Comparison of ENCODE assay signal across 12 cellular contexts in the genomic region with DNA sequence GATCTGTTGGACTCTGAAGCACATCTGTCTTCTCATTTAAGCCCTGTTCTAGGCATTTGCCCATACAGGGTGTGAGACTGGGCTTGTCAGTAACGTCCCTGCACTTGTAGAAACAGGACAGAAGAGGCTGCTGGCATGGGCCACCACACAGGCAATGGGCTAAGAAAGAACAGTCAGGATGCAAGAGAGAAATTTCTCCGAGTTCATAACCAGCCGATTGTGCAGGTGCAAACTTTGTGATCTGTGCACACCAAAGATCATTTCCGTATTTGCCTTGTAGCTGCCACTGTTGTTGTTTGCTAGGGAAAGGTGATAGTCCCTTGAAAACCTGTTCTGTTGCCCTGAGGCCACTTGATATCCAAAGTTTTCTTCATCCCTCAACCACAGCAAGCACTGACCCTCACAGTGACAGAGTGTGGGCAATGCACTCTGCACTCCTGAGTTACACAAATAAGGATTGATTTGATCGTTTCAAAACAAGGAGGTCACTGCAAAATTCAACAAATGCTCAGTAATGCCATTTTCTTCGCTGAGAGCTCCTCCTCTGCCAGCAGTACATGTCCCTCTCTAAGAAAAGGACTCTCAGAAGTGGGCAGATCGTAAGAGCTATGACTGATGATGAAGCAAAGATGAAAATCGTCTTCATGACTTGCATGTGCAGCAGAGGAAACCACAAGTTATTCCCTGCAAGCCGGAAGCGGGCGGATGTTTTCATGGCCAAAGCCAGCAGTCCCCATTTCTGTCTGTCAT. TPM values are rescaled to one million over a fixed set of nuclear protein-coding genes. Genes with fewer than 3 reads are reported as not detected.
DNase-seq lines count a peak whose midpoint lies in the region; ATAC-seq, FAIRE-seq and TF ChIP-seq lines count a peak whose summit lies in the region.
"Had no signal": no experiment of that assay in that cellular context is flagged by ENCODE, and none has a peak within 500 bp of the region (broad histone marks: within the 10 kb centered on the region; RNA-seq: fewer than 3 reads in every experiment).

No MANE protein-coding gene starts in this region.

- CTCF ChIA-PET in activated CD8-positive, alpha-beta T cell treated with anti-CD3 and anti-CD28 coated beads for 36 hours (lab: Charles Lee): interaction anchor here (1.1 to 1.3 kb wide), 2 partner anchors 10 kb away, joined by 3 to 4 read pairs; no protein-coding TSS in a partner anchor

- peaks cover 2% of the 10 kb centered on the region for H3K27me3 Mint-ChIP-seq in activated CD8-positive, alpha-beta T cell treated with anti-CD3 and anti-CD28 coated beads for 36 hours
- no peaks in the 10 kb centered on the region for H3K27me3 Mint-ChIP-seq in endothelial cell (ENCODE audit: unreplicated experiment)

- ATAC-seq in activated CD8-positive, alpha-beta T cell treated with anti-CD3 and anti-CD28 coated beads for 36 hours: peak; percentile 58
- ATAC-seq in HG02973 (IDR thresholded peaks at IDR 0.05; ENCODE audit: unreplicated experiment): no peak

- no peaks in the 10 kb centered on the region for H4K20me1 ChIP-seq in BLaER1 treated with 17β-estradiol and CSF1 and Interleukin-3, amounts not matched to agents 10 nM and 100 nM

- H3K4me1 Mint-ChIP-seq in activated CD8-positive, alpha-beta T cell treated with anti-CD3 and anti-CD28 coated beads for 36 hours (ENCODE audit: low read depth): peaks cover 64% of the 10 kb centered on the region
- peaks cover 6% of the 10 kb centered on the region for H3K4me1 Mint-ChIP-seq in endothelial cell (ENCODE audit: unreplicated experiment)

- H3K27me3 ChIP-seq in BLaER1 treated with 17β-estradiol and CSF1 and Interleukin-3, amounts not matched to agents 10 nM and 100 nM: no peaks in the 10 kb centered on the region
- H3K27me3 ChIP-seq: heart right ventricle had no signal

- peak overlapping the region; percentile 70 to 89 (median 82) for H3K4me2 ChIP-seq in BLaER1 treated with 17β-estradiol and CSF1 and Interleukin-3, amounts not matched to agents 10 nM and 100 nM

- H3K4me3 Mint-ChIP-seq in activated CD8-positive, alpha-beta T cell treated with anti-CD3 and anti-CD28 coated beads for 36 hours: peak overlapping the region; percentile 28
- no peak overlapping the region for H3K4me3 Mint-ChIP-seq in endothelial cell (ENCODE audit: unreplicated experiment)

- no peak for FAIRE-seq in D721Med (lab: Jason Lieb, UNC)

- peaks cover 4% of the 10 kb centered on the region for H3K9me3 Mint-ChIP-seq in activated CD8-positive, alpha-beta T cell treated with anti-CD3 and anti-CD28 coated beads for 36 hours
- no peaks in the 10 kb centered on the region for H3K9me3 Mint-ChIP-seq in endothelial cell (ENCODE audit: unreplicated experiment)

- peak overlapping the region in 4 of 11 experiments; percentile 10 to 37 (median 26); a peak in 4 of 22 replicates for H3K27ac ChIP-seq in BLaER1 treated with 17β-estradiol and CSF1 and Interleukin-3, amounts not matched to agents 10 nM and 100 nM
- H3K27ac ChIP-seq in KOPT-K1 (ENCODE audit: low read depth, low read length, poor library complexity, severe bottlenecking): peak overlapping the region; percentile 73
- H3K27ac ChIP-seq: SK-N-MC had no signal

- H3K4me1 ChIP-seq in BLaER1 treated with 17β-estradiol and CSF1 and Interleukin-3, amounts not matched to agents 10 nM and 100 nM: peaks cover 33 to 72% (median 47%) of the 10 kb centered on the region in 10 experiments

- intact Hi-C loops in activated CD8-positive, alpha-beta T cell treated with anti-CD3 and anti-CD28 coated beads for 36 hours (cut with micrococcal nuclease): no loop called here

- 0 out of 20 replicates have a peak overlapping the region, but pooled peaks of 2 of the 10 experiments have one; percentile 1 to 2 for H3K4me3 ChIP-seq in BLaER1 treated with 17β-estradiol and CSF1 and Interleukin-3, amounts not matched to agents 10 nM and 100 nM
- H3K4me3 ChIP-seq: heart right ventricle, SK-N-MC had no signal

- peak; percentile 52 for DNase-seq in activated CD8-positive, alpha-beta T cell treated with anti-CD3 and anti-CD28 coated beads for 36 hours
- DNase-seq in left kidney (ENCODE audit: low read depth, low spot score): peak; percentile 59
- DNase-seq in endothelial cell (ENCODE audit: low spot score): no peak
- DNase-seq in NCI-H187 (lab: John Stamatoyannopoulos, UW): no peak
- no peak for DNase-seq in D721Med (ENCODE audit: insufficient read length, low spot score)
- DNase-seq: Calu3, heart right ventricle, posterior cingulate gyrus had no signal

- H3K27ac Mint-ChIP-seq in activated CD8-positive, alpha-beta T cell treated with anti-CD3 and anti-CD28 coated beads for 36 hours: peak overlapping the region; percentile 14
- no peak overlapping the region for H3K27ac Mint-ChIP-seq in endothelial cell (ENCODE audit: unreplicated experiment)

- no peak for TF ChIP-seq CTCF in activated CD8-positive, alpha-beta T cell treated with anti-CD3 and anti-CD28 coated beads for 36 hours (IDR thresholded peaks at IDR 0.05)
- TF ChIP-seq CTCF in endothelial cell (IDR thresholded peaks at IDR 0.05; ENCODE audit: unreplicated experiment) (no peak), D721Med (IDR thresholded peaks at IDR 0.05; ENCODE audit: insufficient read depth, missing control alignments) (no peak)

- no peaks in the 10 kb centered on the region for H3K36me3 ChIP-seq in BLaER1 treated with 17β-estradiol and CSF1 and Interleukin-3, amounts not matched to agents 10 nM and 100 nM
- no peaks in the 10 kb centered on the region for H3K36me3 ChIP-seq in KOPT-K1 (ENCODE audit: insufficient read depth, low read length)
- H3K36me3 ChIP-seq: heart right ventricle had no signal

- POLR2A ChIA-PET in activated CD8-positive, alpha-beta T cell treated with anti-CD3 and anti-CD28 coated beads for 36 hours (lab: Charles Lee): interaction anchor here (1.2 to 5.4 kb wide), 5 partner anchors 9 to 20 kb away, joined by 3 to 61 read pairs (median 7); a partner anchor contains a TSS

- peaks cover 0 to 26% (median 4%) of the 10 kb centered on the region in 11 experiments; a peak in 3 of 22 replicates for H3K9me3 ChIP-seq in BLaER1 treated with 17β-estradiol and CSF1 and Interleukin-3, amounts not matched to agents 10 nM and 100 nM (replicated peaks in 1 of 11)
- H3K9me3 ChIP-seq in KOPT-K1 (ENCODE audit: insufficient read depth, low read length, poor library complexity, severe bottlenecking): no peaks in the 10 kb centered on the region
- H3K9me3 ChIP-seq: heart right ventricle had no signal

- H3K36me3 Mint-ChIP-seq in activated CD8-positive, alpha-beta T cell treated with anti-CD3 and anti-CD28 coated beads for 36 hours (ENCODE audit: low read depth): peaks cover 3% of the 10 kb centered on the region
- H3K36me3 Mint-ChIP-seq in endothelial cell (ENCODE audit: low read depth, unreplicated experiment): no peaks in the 10 kb centered on the region

- peak overlapping the region in 5 of 11 experiments; percentile 11 to 36 (median 30); a peak in 2 of 22 replicates for H3K9ac ChIP-seq in BLaER1 treated with 17β-estradiol and CSF1 and Interleukin-3, amounts not matched to agents 10 nM and 100 nM

RNA-seq across cellular contexts. Expression of a gene that starts 20.2 kb away (rescaled TPM):
- 100 to 1,000 TPM; 116 to 120 TPM for total RNA-seq in activated CD8-positive, alpha-beta T cell treated with anti-CD3 and anti-CD28 coated beads for 36 hours
- total RNA-seq in endothelial cell (ENCODE audit: unreplicated experiment): 328 TPM

Comparison
In these comparisons a context has a peak if more than half of its experiments do, and no peak if none do; other contexts are left out.
1. DNase-seq: peak in activated CD8-positive, alpha-beta T cell treated with anti-CD3 and anti-CD28 coated beads for 36 hours (single experiment) and left kidney (single experiment); none in endothelial cell (single experiment), NCI-H187 (0 of 2) and D721Med (single experiment).